ENCODE assay signal across 12 cellular contexts in genomic region chr6:18326980-18327379, GRCh38.
DNase-seq lines count a peak whose midpoint lies in the region; ATAC-seq, FAIRE-seq and TF ChIP-seq lines count a peak whose summit lies in the region.
"Had no signal": no experiment of that assay in that cellular context is flagged by ENCODE, and none has a peak within 500 bp of the region (broad histone marks: within the 10 kb centered on the region; RNA-seq: fewer than 3 reads in every experiment).

No MANE protein-coding gene starts in this region.

- H3K9me3 Mint-ChIP-seq in CD14-positive monocyte (no peaks in the 10 kb centered on the region), nephron (no peaks in the 10 kb centered on the region)
- H3K9me3 Mint-ChIP-seq: CD4-positive, alpha-beta memory T cell had no signal

- FAIRE-seq in GM12878 (lab: Jason Lieb, UNC) (no peak), HTR-8/SVneo (lab: Jason Lieb, UNC) (no peak)
- FAIRE-seq: D721Med had no signal

- H2AFZ ChIP-seq in GM12878 (ENCODE audit: control insufficient read depth, low read depth, low read length): peak overlapping the region; percentile 54
- no peak overlapping the region for H2AFZ ChIP-seq in SK-N-SH (ENCODE audit: low read depth)
- H2AFZ ChIP-seq: PC-9 had no signal

- H3K4me3 Mint-ChIP-seq in CD14-positive monocyte (no peak overlapping the region), nephron (no peak overlapping the region)

- SMC1A ChIA-PET in GM12878 (lab: Charles Lee; ENCODE audit: uncharacterized antibody, unreplicated experiment): interaction anchor here (0.7 to 2.1 kb wide), 7 partner anchors 10 to 180 kb away, joined by 3 to 11 read pairs (median 4); partner anchors contain the start of gene RNF144B

- TF ChIP-seq POLR2A in GM12878 (IDR thresholded peaks at IDR 0.05; ENCODE audit: low read depth, low read length) (no peak), Peyer's patch (IDR thresholded peaks at IDR 0.05) (no peak)

- H3F3A ChIP-seq in SK-N-SH (replicated peaks; ENCODE audit: insufficient read depth): no peaks in the 10 kb centered on the region

- ATAC-seq in GM12878 (no peak), HG02642 (IDR thresholded peaks at IDR 0.05; ENCODE audit: poor library complexity, unreplicated experiment) (no peak)

- intact Hi-C loops in CD14-positive monocyte (cut with micrococcal nuclease): loop anchor here (2.0 to 10.0 kb wide), 4 partner anchors 58 to 178 kb away; partner anchors contain the start of genes RNF144B (in 2 of the 2) and DEK (in 1 of the 2)
- intact Hi-C loops in GM12878 (cut with micrococcal nuclease; ENCODE audit: unreplicated experiment): loop anchor here (5.0 kb wide), 1 partner anchor 75 kb away; no protein-coding TSS in a partner anchor

- RAD21 ChIA-PET in GM12878 (lab: Charles Lee; ENCODE audit: unreplicated experiment): interaction anchor here (1.9 kb wide), 1 partner anchor 176 kb away, joined by 11 read pairs; no protein-coding TSS in a partner anchor

- H4K20me1 ChIP-seq in GM12878 (ENCODE audit: control insufficient read depth, insufficient read depth) (no peaks in the 10 kb centered on the region), SK-N-SH (ENCODE audit: insufficient read depth) (no peaks in the 10 kb centered on the region)

- H3K9me3 ChIP-seq in GM12878 (replicated peaks; ENCODE audit: control insufficient read depth, insufficient read depth, low read length): no peaks in the 10 kb centered on the region
- H3K9me3 ChIP-seq in SK-N-SH: no peaks in the 10 kb centered on the region
- H3K9me3 ChIP-seq in Peyer's patch: no peaks in the 10 kb centered on the region

- CTCF ChIA-PET in GM12878 (lab: Yijun Ruan, JAX) (interaction anchor here (0.6 to 5.1 kb wide), 3 partner anchors 178 to 231 kb away, joined by 3 to 62 read pairs (median 3); no protein-coding TSS in a partner anchor), SK-N-SH (lab: Yijun Ruan, JAX) (interaction anchor here (0.6 to 2.1 kb wide), 2 partner anchors 10 to 176 kb away, joined by 3 to 14 read pairs; no protein-coding TSS in a partner anchor)

- no peak for DNase-seq in CD14-positive monocyte (ENCODE audit: low spot score)
- DNase-seq in NCI-H2029 (lab: John Stamatoyannopoulos, UW): peak; percentile 29
- DNase-seq in GM12878 (ENCODE audit: low read depth, low spot score): no peak
- no peak for DNase-seq in SK-N-SH
- no peak for DNase-seq in HTR-8/SVneo (ENCODE audit: insufficient read length, low spot score)
- DNase-seq in Peyer's patch: no peak
- DNase-seq: CD4-positive, alpha-beta memory T cell; NCI-H1930; PC-9 had no signal

- WGBS in GM12878 (ENCODE audit: insufficient coverage, insufficient replicate concordance, low lambda C conversion rate, missing lambda C conversion rate): 27% methylated on average over 6 of the region's 6 CpGs
- 77% methylated on average over 6 of the region's 6 CpGs for WGBS in SK-N-SH (ENCODE audit: low lambda C conversion rate)

- TF ChIP-seq RAD21 in GM12878 (IDR thresholded peaks at IDR 0.05; ENCODE audit: insufficient read depth, low read depth, low read length): no peak
- TF ChIP-seq RAD21 in SK-N-SH (IDR thresholded peaks at IDR 0.05; ENCODE audit: low read length): no peak

- no peaks in the 10 kb centered on the region for H3K36me3 Mint-ChIP-seq in CD14-positive monocyte
- H3K36me3 Mint-ChIP-seq in nephron (ENCODE audit: low read depth): no peaks in the 10 kb centered on the region
- H3K36me3 Mint-ChIP-seq: CD4-positive, alpha-beta memory T cell had no signal

- H3K27ac ChIP-seq in GM12878 (ENCODE audit: control insufficient read depth, insufficient read depth) (no peak overlapping the region), SK-N-SH (ENCODE audit: low read depth in 2 of 2, low read length in 1 of 2) (no peak overlapping the region), Peyer's patch (no peak overlapping the region)
- H3K27ac ChIP-seq: PC-9 had no signal

- H3K79me2 ChIP-seq in GM12878 (ENCODE audit: control insufficient read depth, insufficient read depth, low read length) (no peaks in the 10 kb centered on the region), SK-N-SH (ENCODE audit: insufficient read depth) (no peaks in the 10 kb centered on the region)

- no TSS peak for BruUV-seq in GM12878 (replicated peaks; lab: Mats Ljungman, UMichigan)

- H3K36me3 ChIP-seq in GM12878 (ENCODE audit: control insufficient read depth in 2 of 2, insufficient read depth in 2 of 2, low read length in 1 of 2) (no peaks in the 10 kb centered on the region), SK-N-SH (replicated peaks in 1 of 2; ENCODE audit: control insufficient read depth in 1 of 2, insufficient read depth in 2 of 2, low read length in 1 of 2) (no peaks in the 10 kb centered on the region), Peyer's patch (no peaks in the 10 kb centered on the region)

- H3K27ac Mint-ChIP-seq in CD14-positive monocyte (peak overlapping the region; percentile 97 to 99 (median 97)), nephron (peak overlapping the region; percentile 38 to 83 (median 60))

- no peak for TF ChIP-seq CTCF in CD14-positive monocyte (IDR thresholded peaks at IDR 0.05)
- TF ChIP-seq CTCF in GM12878 (IDR thresholded peaks at IDR 0.05 in 2 of 3, conservative IDR thresholded peaks at IDR 0.05 in 1 of 3; ENCODE audit: control insufficient read depth in 2 of 3, extremely low read depth in 1 of 3, insufficient read depth in 1 of 3, low read depth in 3 of 3, low read length in 3 of 3): no peak
- no peak for TF ChIP-seq CTCF in nephron (IDR thresholded peaks at IDR 0.05; ENCODE audit: unreplicated experiment in 3 of 3)
- TF ChIP-seq CTCF in SK-N-SH (IDR thresholded peaks at IDR 0.05): no peak
- TF ChIP-seq CTCF in Peyer's patch (IDR thresholded peaks at IDR 0.05): no peak

- in situ Hi-C loops in GM12878 (cut with MboI): loop anchor here (5.0 kb wide), 1 partner anchor 170 kb away; no protein-coding TSS in a partner anchor

- H3K4me1 ChIP-seq in GM12878 (ENCODE audit: control insufficient read depth, insufficient read depth, low read length): peaks cover 18% of the 10 kb centered on the region; the same call in 1 of the 2 replicates
- H3K4me1 ChIP-seq in SK-N-SH (ENCODE audit: control insufficient read depth in 1 of 2, insufficient read depth in 2 of 2, low read depth in 1 of 2, low read length in 1 of 2): no peaks in the 10 kb centered on the region
- no peaks in the 10 kb centered on the region for H3K4me1 ChIP-seq in Peyer's patch

- TF ChIP-seq EP300 in GM12878 (IDR thresholded peaks at IDR 0.05; ENCODE audit: borderline replicate concordance in 1 of 2, control insufficient read depth in 1 of 2, low read depth in 2 of 2, low read length in 2 of 2) (no peak), SK-N-SH (IDR thresholded peaks at IDR 0.05; ENCODE audit: borderline replicate concordance in 1 of 2, low read depth in 1 of 2, low read length in 1 of 2) (no peak)

- no peak overlapping the region for H3K9ac ChIP-seq in GM12878 (ENCODE audit: control insufficient read depth, insufficient read depth, low read length)
- H3K9ac ChIP-seq in SK-N-SH: no peak overlapping the region

- no peak overlapping the region for H3K4me3 ChIP-seq in GM12878
- H3K4me3 ChIP-seq in SK-N-SH (ENCODE audit: low read depth in 2 of 2, low read length in 1 of 2): no peak overlapping the region
- H3K4me3 ChIP-seq in Peyer's patch: no peak overlapping the region
- H3K4me3 ChIP-seq: PC-9 had no signal

- H3K27me3 Mint-ChIP-seq in CD14-positive monocyte (ENCODE audit: low read depth in 3 of 3) (peaks cover 0 to 2% (median 0%) of the 10 kb centered on the region in 3 donors), nephron (ENCODE audit: low read depth) (no peaks in the 10 kb centered on the region)

- 0 out of 2 replicates have a peak overlapping the region, but pooled peaks have one; percentile 25 for H3K4me2 ChIP-seq in GM12878 (ENCODE audit: control insufficient read depth, insufficient read depth)
- H3K4me2 ChIP-seq in SK-N-SH: no peak overlapping the region
- H3K4me2 ChIP-seq: PC-9 had no signal

- no peaks in the 10 kb centered on the region for H3K27me3 ChIP-seq in GM12878 (replicated peaks in 1 of 2; ENCODE audit: control insufficient read depth in 2 of 2, insufficient read depth in 2 of 2, low read length in 1 of 2)
- no peaks in the 10 kb centered on the region for H3K27me3 ChIP-seq in SK-N-SH (ENCODE audit: insufficient read depth)
- no peaks in the 10 kb centered on the region for H3K27me3 ChIP-seq in Peyer's patch

- H3K4me1 Mint-ChIP-seq in CD14-positive monocyte (peaks cover 56% of the 10 kb centered on the region), nephron (peaks cover 19% of the 10 kb centered on the region)
- H3K4me1 Mint-ChIP-seq: CD4-positive, alpha-beta memory T cell had no signal

- POLR2A ChIA-PET in GM12878 (lab: Charles Lee) (interaction anchor here (0.6 kb wide), 1 partner anchor 508 kb away, joined by 3 read pairs; no protein-coding TSS in a partner anchor), SK-N-SH (lab: Yijun Ruan, JAX) (no interaction called here)

- H3K9me2 ChIP-seq in SK-N-SH: no peaks in the 10 kb centered on the region

TF ChIP-seq in GM12878, 131 proteins besides CTCF, POLR2A, EP300 and RAD21 (continues in another document):
- TF ChIP-seq E2F4 (IDR thresholded peaks at IDR 0.05; ENCODE audit: low read depth, low read length): no peak

TF ChIP-seq in SK-N-SH, 30 proteins besides CTCF, POLR2A, EP300 and RAD21 (continues in another document):
- TF ChIP-seq REST (IDR thresholded peaks at IDR 0.05; ENCODE audit: low read depth, low read length) (no peak), CHD2 (IDR thresholded peaks at IDR 0.05; ENCODE audit: low read length, partially characterized antibody) (no peak)
